ENCODE assay signal across 1 cellular context in the genomic region with DNA sequence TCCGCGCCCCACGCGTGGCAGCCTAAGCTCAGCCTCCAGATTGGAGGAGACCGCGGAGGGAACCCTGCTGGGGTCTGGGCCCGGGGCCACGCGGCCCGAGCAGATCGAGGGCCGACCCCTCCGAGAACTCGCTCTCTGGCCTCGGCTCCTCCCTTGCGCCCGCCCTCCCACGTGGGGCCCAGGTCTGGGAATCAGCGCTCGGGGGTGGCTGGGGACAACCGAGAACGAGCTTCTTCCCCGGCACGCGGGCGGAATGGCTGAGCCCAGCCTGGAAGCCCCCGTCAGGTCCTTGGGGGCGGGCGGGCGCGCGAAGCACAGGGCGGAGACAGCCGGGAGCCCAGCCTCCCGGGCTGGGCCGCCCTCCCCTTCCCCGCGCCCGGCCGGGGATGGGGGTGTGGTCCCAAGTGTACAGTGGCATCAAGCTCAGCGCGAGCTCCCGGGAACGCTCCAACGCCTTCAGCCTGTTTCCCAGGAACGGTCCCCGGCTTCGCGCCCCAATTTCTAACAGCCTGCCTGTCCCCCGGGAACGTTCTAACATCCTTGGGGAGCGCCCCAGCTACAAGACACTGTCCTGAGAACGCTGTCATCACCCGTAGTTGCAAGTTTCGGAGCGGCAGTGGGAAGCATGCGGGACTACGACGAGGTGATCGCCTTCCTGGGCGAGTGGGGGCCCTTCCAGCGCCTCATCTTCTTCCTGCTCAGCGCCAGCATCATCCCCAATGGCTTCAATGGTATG.
TF ChIP-seq lines count a peak whose summit lies in the region.

A gene (plus strand): TSS at position 403 of the 736 bp plus-strand sequence. CDS start 223 bp downstream, at position 626.

TF ChIP-seq in HEK293, 187 proteins besides CTCF, POLR2A, EP300 and RAD21 (continued from another document):
- TF ChIP-seq ZNF146 (tag by site-specific recombination; IDR thresholded peaks at IDR 0.05), result no peak
- no peak for TF ChIP-seq ZNF791 (tag by site-specific recombination; IDR thresholded peaks at IDR 0.05)
- no peak for TF ChIP-seq ZNF221 (tag by site-specific recombination; IDR thresholded peaks at IDR 0.05; ENCODE audit: borderline replicate concordance)
- no peak; the same call in 1 of the 2 replicates for TF ChIP-seq ZBTB21 (tag by site-specific recombination; IDR thresholded peaks at IDR 0.05)
- TF ChIP-seq, protein P1, sequence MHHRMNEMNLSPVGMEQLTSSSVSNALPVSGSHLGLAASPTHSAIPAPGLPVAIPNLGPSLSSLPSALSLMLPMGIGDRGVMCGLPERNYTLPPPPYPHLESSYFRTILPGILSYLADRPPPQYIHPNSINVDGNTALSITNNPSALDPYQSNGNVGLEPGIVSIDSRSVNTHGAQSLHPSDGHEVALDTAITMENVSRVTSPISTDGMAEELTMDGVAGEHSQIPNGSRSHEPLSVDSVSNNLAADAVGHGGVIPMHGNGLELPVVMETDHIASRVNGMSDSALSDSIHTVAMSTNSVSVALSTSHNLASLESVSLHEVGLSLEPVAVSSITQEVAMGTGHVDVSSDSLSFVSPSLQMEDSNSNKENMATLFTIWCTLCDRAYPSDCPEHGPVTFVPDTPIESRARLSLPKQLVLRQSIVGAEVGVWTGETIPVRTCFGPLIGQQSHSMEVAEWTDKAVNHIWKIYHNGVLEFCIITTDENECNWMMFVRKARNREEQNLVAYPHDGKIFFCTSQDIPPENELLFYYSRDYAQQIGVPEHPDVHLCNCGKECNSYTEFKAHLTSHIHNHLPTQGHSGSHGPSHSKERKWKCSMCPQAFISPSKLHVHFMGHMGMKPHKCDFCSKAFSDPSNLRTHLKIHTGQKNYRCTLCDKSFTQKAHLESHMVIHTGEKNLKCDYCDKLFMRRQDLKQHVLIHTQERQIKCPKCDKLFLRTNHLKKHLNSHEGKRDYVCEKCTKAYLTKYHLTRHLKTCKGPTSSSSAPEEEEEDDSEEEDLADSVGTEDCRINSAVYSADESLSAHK (tag by site-specific recombination; IDR thresholded peaks at IDR 0.05), result peak; percentile 2; the same call in 1 of the 2 replicates
- no peak for TF ChIP-seq SCRT1 (tag by site-specific recombination; IDR thresholded peaks at IDR 0.05; ENCODE audit: borderline replicate concordance)
- no peak for TF ChIP-seq ZNF548 (tag by site-specific recombination; IDR thresholded peaks at IDR 0.05)
- no peak for TF ChIP-seq ZNF529 (tag by site-specific recombination; IDR thresholded peaks at IDR 0.05; ENCODE audit: insufficient replicate concordance)
- TF ChIP-seq, protein P2, sequence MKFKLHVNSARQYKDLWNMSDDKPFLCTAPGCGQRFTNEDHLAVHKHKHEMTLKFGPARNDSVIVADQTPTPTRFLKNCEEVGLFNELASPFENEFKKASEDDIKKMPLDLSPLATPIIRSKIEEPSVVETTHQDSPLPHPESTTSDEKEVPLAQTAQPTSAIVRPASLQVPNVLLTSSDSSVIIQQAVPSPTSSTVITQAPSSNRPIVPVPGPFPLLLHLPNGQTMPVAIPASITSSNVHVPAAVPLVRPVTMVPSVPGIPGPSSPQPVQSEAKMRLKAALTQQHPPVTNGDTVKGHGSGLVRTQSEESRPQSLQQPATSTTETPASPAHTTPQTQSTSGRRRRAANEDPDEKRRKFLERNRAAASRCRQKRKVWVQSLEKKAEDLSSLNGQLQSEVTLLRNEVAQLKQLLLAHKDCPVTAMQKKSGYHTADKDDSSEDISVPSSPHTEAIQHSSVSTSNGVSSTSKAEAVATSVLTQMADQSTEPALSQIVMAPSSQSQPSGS (tag by site-specific recombination; IDR thresholded peaks at IDR 0.05; ENCODE audit: low read depth), result no peak
- TF ChIP-seq ZSCAN30 (tag by site-specific recombination; IDR thresholded peaks at IDR 0.05), result peak; percentile 75
- TF ChIP-seq ZNF311 (tag by site-specific recombination; IDR thresholded peaks at IDR 0.05; ENCODE audit: borderline replicate concordance), result no peak
- no peak for TF ChIP-seq ZNF473 (tag by site-specific recombination; IDR thresholded peaks at IDR 0.05)
- peak; percentile 31; the same call in 1 of the 2 replicates for TF ChIP-seq KLF16 (tag by site-specific recombination; IDR thresholded peaks at IDR 0.05)
- TF ChIP-seq ZNF133 (tag by site-specific recombination; IDR thresholded peaks at IDR 0.05), result no peak
- no peak for TF ChIP-seq ZNF560 (tag by site-specific recombination; IDR thresholded peaks at IDR 0.05; ENCODE audit: borderline replicate concordance)
- no peak for TF ChIP-seq ZNF266 (tag by site-specific recombination; IDR thresholded peaks at IDR 0.05; ENCODE audit: low read depth)
- TF ChIP-seq GLI2 (tag by site-specific recombination; IDR thresholded peaks at IDR 0.05; ENCODE audit: borderline replicate concordance, low read depth), result no peak
- peak; percentile 56; the same call in 1 of the 2 replicates for TF ChIP-seq KLF8 (tag by site-specific recombination; IDR thresholded peaks at IDR 0.05)
- TF ChIP-seq SETDB1 (IDR thresholded peaks at IDR 0.05; ENCODE audit: insufficient read length, low read length), result no peak
- TF ChIP-seq ZNF184 (tag by site-specific recombination; IDR thresholded peaks at IDR 0.05), result peak; percentile 6; the same call in 1 of the 2 replicates
